In the genomic region with DNA sequence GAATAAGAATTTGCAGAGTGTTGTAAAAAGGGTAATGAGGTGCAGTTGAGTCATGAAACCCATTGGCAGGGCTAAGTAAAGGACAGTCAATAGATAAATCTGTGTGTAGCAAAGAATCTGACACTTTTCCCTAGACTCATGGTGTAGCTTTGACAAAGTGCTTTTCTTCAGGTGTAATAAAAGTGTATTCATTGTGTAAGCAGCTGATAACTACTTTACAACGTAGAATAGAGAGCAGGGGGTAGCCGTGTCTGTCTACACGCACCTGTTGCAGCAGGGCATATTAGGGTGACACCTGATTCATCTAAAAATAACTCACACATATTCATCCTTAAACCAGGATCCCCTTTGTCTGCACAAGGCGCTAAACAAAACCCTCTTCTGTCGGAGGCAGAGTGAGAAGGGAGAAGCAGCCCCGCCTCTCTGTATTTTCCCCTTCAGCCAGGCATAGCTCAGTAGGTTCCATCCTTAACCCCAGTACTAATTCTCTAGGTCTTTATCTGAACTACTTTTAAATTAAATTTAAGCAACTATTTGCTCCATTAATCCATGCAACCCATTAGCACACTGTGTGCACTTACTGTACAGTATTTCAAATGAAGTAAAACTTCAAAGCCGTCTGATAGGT, we compare ENCODE assay signal across 28 cellular contexts.
"Had no signal": no experiment of that assay in that cellular context is flagged by ENCODE, and none has a peak within 500 bp of the region (broad histone marks: within the 10 kb centered on the region; RNA-seq: fewer than 3 reads in every experiment).

No MANE protein-coding gene starts in this region.

- H3K27ac Mint-ChIP-seq: activated CD4-positive, alpha-beta T cell treated with anti-CD3 and anti-CD28 coated beads, Interleukin-2, amount 10 ng/mL, durations not matched to agents 24 days and 14 days; activated CD8-positive, alpha-beta T cell treated with anti-CD3 and anti-CD28 coated beads, Interleukin-2, amount 10 ng/mL, durations not matched to agents 7 days and 5 days; activated naive CD4-positive, alpha-beta T cell treated with anti-CD3 and anti-CD28 coated beads for 36 hours; activated naive CD4-positive, alpha-beta T cell treated with anti-CD3 and anti-CD28 coated beads, Interleukin-2, amount 50 U/mL, for 72 hours; activated T-helper 1 cell treated with anti-CD3 and anti-CD28 coated beads, Interleukin-12 subunit alpha, Interleukin-12 subunit beta, Interleukin-2, Interleukin-4 antibody, amounts not matched to agents 30 ng/mL and 10 ng/mL and 1 ng/mL, durations not matched to agents 14 hours and 24 hours and 36 hours; T-helper 1 cell treated with Interleukin-12 subunit alpha and Interleukin-12 subunit beta and Interleukin-4 antibody, amounts not matched to agents 30 μg/mL and 1 μg/mL, for 36 hours; T-helper 2 cell treated with Interferon-gamma antibody and Interleukin-4, amounts not matched to agents 5 μg/mL and 100 μg/mL, for 36 hours had no signal

- H3K4me3 ChIP-seq: adrenal gland, body of pancreas, breast epithelium, K562, SJCRH30, SK-N-MC had no signal

- H3K36me3 ChIP-seq: adrenal gland, breast epithelium, SJCRH30 had no signal

- H3K36me3 Mint-ChIP-seq: activated naive CD4-positive, alpha-beta T cell treated with anti-CD3 and anti-CD28 coated beads, Interleukin-2, amount 50 U/mL, for 72 hours had no signal

- H3K4me1 ChIP-seq: adrenal gland, body of pancreas, breast epithelium, SJCRH30 had no signal

- H3K9me3 Mint-ChIP-seq: activated CD4-positive, alpha-beta T cell treated with anti-CD3 and anti-CD28 coated beads, Interleukin-2, amount 10 ng/mL, durations not matched to agents 24 days and 14 days; activated naive CD4-positive, alpha-beta T cell treated with anti-CD3 and anti-CD28 coated beads for 36 hours; activated naive CD4-positive, alpha-beta T cell treated with anti-CD3 and anti-CD28 coated beads, Interleukin-2, amount 50 U/mL, for 72 hours; activated T-helper 1 cell treated with anti-CD3 and anti-CD28 coated beads, Interleukin-12 subunit alpha, Interleukin-12 subunit beta, Interleukin-2, Interleukin-4 antibody, amounts not matched to agents 30 ng/mL and 10 ng/mL and 1 ng/mL, durations not matched to agents 14 hours and 24 hours and 36 hours; T-helper 1 cell treated with Interleukin-12 subunit alpha and Interleukin-12 subunit beta and Interleukin-4 antibody, amounts not matched to agents 30 μg/mL and 1 μg/mL, for 36 hours; T-helper 2 cell treated with Interferon-gamma antibody and Interleukin-4, amounts not matched to agents 5 μg/mL and 100 μg/mL, for 36 hours had no signal

- ATAC-seq: activated CD8-positive, alpha-beta T cell treated with anti-CD3 and anti-CD28 coated beads, Interleukin-2, amount 10 ng/mL, durations not matched to agents 7 days and 5 days; activated naive CD4-positive, alpha-beta T cell treated with anti-CD3 and anti-CD28 coated beads, Interleukin-2, amount 50 U/mL, for 72 hours; activated T-cell treated with anti-CD3 and anti-CD28 coated beads, Interleukin-2, amount 50 U/mL, for 4 hours; body of pancreas; K562; Panc1 had no signal

- H3K4me1 Mint-ChIP-seq: activated CD4-positive, alpha-beta T cell treated with anti-CD3 and anti-CD28 coated beads, Interleukin-2, amount 10 ng/mL, durations not matched to agents 24 days and 14 days had no signal

- H3K4me3 Mint-ChIP-seq: activated CD4-positive, alpha-beta T cell treated with anti-CD3 and anti-CD28 coated beads, Interleukin-2, amount 10 ng/mL, durations not matched to agents 24 days and 14 days; activated CD8-positive, alpha-beta T cell treated with anti-CD3 and anti-CD28 coated beads, Interleukin-2, amount 10 ng/mL, durations not matched to agents 7 days and 5 days; activated naive CD4-positive, alpha-beta T cell treated with anti-CD3 and anti-CD28 coated beads for 36 hours; activated T-cell treated with anti-CD3 and anti-CD28 coated beads, Interleukin-2, amount 50 U/mL, for 4 hours; activated T-helper 1 cell treated with anti-CD3 and anti-CD28 coated beads, Interleukin-12 subunit alpha, Interleukin-12 subunit beta, Interleukin-2, Interleukin-4 antibody, amounts not matched to agents 30 ng/mL and 10 ng/mL and 1 ng/mL, durations not matched to agents 14 hours and 24 hours and 36 hours; T-helper 1 cell treated with Interleukin-12 subunit alpha and Interleukin-12 subunit beta and Interleukin-4 antibody, amounts not matched to agents 30 μg/mL and 1 μg/mL, for 36 hours; T-helper 2 cell treated with Interferon-gamma antibody and Interleukin-4, amounts not matched to agents 5 μg/mL and 100 μg/mL, for 36 hours had no signal

- H3K27ac ChIP-seq: adrenal gland, body of pancreas, breast epithelium, SJCRH30, SK-N-MC had no signal

- H3K27me3 Mint-ChIP-seq: activated CD4-positive, alpha-beta T cell treated with anti-CD3 and anti-CD28 coated beads, Interleukin-2, amount 10 ng/mL, durations not matched to agents 24 days and 14 days had no signal

- H3K9me3 ChIP-seq: adrenal gland, body of pancreas, breast epithelium, SJCRH30 had no signal

- DNase-seq: activated CD4-positive, alpha-beta T cell treated with anti-CD3 and anti-CD28 coated beads, Interleukin-2, amount 10 ng/mL, durations not matched to agents 24 days and 14 days; activated CD4-positive, alpha-beta T cell treated with anti-CD3 and anti-CD28 coated beads, Interleukin-2, amount 50 U/mL, for 4 hours; activated CD8-positive, alpha-beta memory T cell treated with anti-CD3 and anti-CD28 coated beads, Interleukin-2, amount 50 U/mL, for 4 hours; activated CD8-positive, alpha-beta T cell treated with anti-CD3 and anti-CD28 coated beads, Interleukin-2, amount 10 ng/mL, durations not matched to agents 7 days and 5 days; activated gamma-delta T cell treated with Interleukin-2 at 50 U/mL for 16 hours; activated naive CD4-positive, alpha-beta T cell treated with anti-CD3 and anti-CD28 coated beads for 36 hours; activated T-cell treated with anti-CD3 and anti-CD28 coated beads for 4 hours; activated T-cell treated with anti-CD3 and anti-CD28 coated beads, Interleukin-2, amount 50 U/mL, for 4 hours; adrenal gland; body of pancreas; NCI-H1092 treated with DMSO at 0.1 percent for 48 hours; NCI-H1436; NCI-H1930; NCI-H2081 treated with DMSO at 0.1 percent for 48 hours; NCI-H2171; NCI-H510A; NCI-H526; NCI-H82; SHP77; SJCRH30 had no signal

- H3K27me3 ChIP-seq: adrenal gland, body of pancreas, breast epithelium, SJCRH30 had no signal
